Comparison of ENCODE assay signal across 8 cellular contexts in the genomic region with DNA sequence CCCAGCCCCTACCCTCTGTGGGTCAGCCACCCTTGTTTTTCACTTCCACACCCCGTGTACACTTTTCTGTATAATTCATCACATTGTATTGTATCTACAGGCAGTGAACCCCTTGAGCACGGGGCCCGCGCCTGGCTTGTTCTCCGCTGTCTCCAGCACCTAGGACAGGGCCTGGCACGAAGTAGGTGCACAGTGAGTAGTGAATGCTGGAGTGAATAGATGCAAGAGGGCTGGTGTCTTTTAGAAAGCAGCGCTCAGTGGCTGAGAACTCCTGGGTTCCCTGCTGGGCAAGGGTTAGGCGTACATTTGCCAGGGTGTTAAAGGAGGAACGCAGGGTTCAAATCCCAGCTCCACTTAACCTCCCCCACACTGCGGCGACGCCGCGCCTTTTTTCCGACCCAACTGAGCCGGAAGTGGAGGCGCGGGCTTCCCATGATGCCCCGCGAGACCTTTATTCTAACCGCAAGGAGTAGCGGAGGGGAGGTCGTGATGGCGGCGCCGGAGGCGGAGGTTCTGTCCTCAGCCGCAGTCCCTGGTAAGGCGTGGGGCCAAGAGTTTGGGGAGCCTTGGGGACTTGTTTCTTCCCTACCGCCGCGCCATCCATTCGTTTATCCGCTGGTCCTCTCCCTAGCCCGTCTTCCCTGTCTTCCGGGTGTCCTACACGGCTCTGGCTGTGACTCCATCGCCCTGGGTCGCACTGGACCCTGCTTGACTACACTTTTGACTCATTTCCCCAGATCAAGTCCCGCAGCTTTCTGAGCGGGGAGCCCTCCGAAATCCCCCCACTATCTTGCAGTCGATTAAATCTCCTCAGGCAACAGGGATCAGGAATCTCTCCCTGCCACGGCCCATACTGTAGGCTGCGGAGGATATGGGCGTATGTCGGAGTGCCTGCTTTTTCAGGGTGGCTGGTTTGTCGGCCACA. TPM values are rescaled to one million over a fixed set of nuclear protein-coding genes. Genes with fewer than 3 reads are reported as not detected.
DNase-seq lines count a peak whose midpoint lies in the region; ATAC-seq lines count a peak whose summit lies in the region.

A gene with protein sequence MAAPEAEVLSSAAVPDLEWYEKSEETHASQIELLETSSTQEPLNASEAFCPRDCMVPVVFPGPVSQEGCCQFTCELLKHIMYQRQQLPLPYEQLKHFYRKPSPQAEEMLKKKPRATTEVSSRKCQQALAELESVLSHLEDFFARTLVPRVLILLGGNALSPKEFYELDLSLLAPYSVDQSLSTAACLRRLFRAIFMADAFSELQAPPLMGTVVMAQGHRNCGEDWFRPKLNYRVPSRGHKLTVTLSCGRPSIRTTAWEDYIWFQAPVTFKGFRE (plus strand): TSS at position 454 of the 925 bp plus-strand sequence. CDS start 36 bp downstream, at position 490.

- H3K27ac Mint-ChIP-seq in CD4-positive, alpha-beta memory T cell, result peak within 1 kb of the TSS; percentile 96 to 98 (median 97)

- peak within 1 kb of the TSS; percentile 66 to 94 for H3K4me3 ChIP-seq in CD4-positive, alpha-beta memory T cell (ENCODE audit: low read length in 2 of 2)

- POLR2A ChIA-PET in CD4-positive, alpha-beta memory T cell (lab: Charles Lee; ENCODE audit: partially characterized antibody), result interaction anchor here (0.7 to 2.2 kb wide), 12 partner anchors 8 to 1183 kb away, joined by 3 to 14 read pairs (median 4); a partner anchor contains a TSS

- H3K9me3 Mint-ChIP-seq in CD4-positive, alpha-beta memory T cell, result no peaks in the 10 kb centered on the region

- peaks cover 49% of the 10 kb centered on the region for H3K4me1 ChIP-seq in CD4-positive, alpha-beta memory T cell (ENCODE audit: insufficient read depth, low read length)

- peaks cover 26 to 62% (median 41%) of the 10 kb centered on the region in 4 donors for H3K4me1 Mint-ChIP-seq in CD4-positive, alpha-beta memory T cell

- peak; percentile 69 for ATAC-seq in GM19467 (IDR thresholded peaks at IDR 0.05; ENCODE audit: unreplicated experiment)

- intact Hi-C loops in CD4-positive, alpha-beta memory T cell (cut with micrococcal nuclease), result loop anchor here (1.0 to 10.0 kb wide), 4 partner anchors 9 to 1901 kb away; a partner anchor contains a TSS

- H3K36me3 ChIP-seq in CD4-positive, alpha-beta memory T cell (ENCODE audit: insufficient read depth, low read length), result peaks cover 19% of the 10 kb centered on the region

- H3K9me3 ChIP-seq in CD4-positive, alpha-beta memory T cell (ENCODE audit: control insufficient read depth in 1 of 2, low read length in 2 of 2), result no peaks in the 10 kb centered on the region

- H3K36me3 Mint-ChIP-seq in CD4-positive, alpha-beta memory T cell, result peaks cover 16 to 31% of the 10 kb centered on the region in 2 donors

- H3K27ac ChIP-seq in CD4-positive, alpha-beta memory T cell (ENCODE audit: low read depth, low read length), result peak within 1 kb of the TSS; percentile 84

- peak; percentile 85 to 89 (median 87) for DNase-seq in CD4-positive, alpha-beta memory T cell
- peak; percentile 58 for DNase-seq in HT1080 (ENCODE audit: low read depth)
- DNase-seq in NOMO-1 (lab: John Stamatoyannopoulos, UW; ENCODE audit: unreplicated experiment in 2 of 2), result peak; percentile 69 to 70
- peak; percentile 51 to 80 for DNase-seq in activated CD8-positive, alpha-beta memory T cell treated with anti-CD3 and anti-CD28 coated beads for 1 hour (ENCODE audit: extremely low read depth in 1 of 2, low read depth in 1 of 2)
- DNase-seq in effector CD4-positive, alpha-beta T cell, result peak; percentile 81
- DNase-seq in lung microvascular endothelial cell (ENCODE audit: low read depth in 2 of 2), result peak; percentile 67
- DNase-seq in stimulated activated CD4-positive, alpha-beta T cell treated with anti-CD3 and anti-CD28 coated beads, TNF-alpha, amount 100 ng/mL, for 4 hours (ENCODE audit: low read depth in 3 of 3), result peak; percentile 70 to 79 (median 76)

- H3K27me3 Mint-ChIP-seq in CD4-positive, alpha-beta memory T cell, result no peaks in the 10 kb centered on the region

- no peaks in the 10 kb centered on the region for H3K27me3 ChIP-seq in CD4-positive, alpha-beta memory T cell (ENCODE audit: insufficient read depth, low read length)

- H3K4me3 Mint-ChIP-seq in CD4-positive, alpha-beta memory T cell, result peak within 1 kb of the TSS; percentile 93 to 100 (median 99)

- CTCF ChIA-PET in CD4-positive, alpha-beta memory T cell (lab: Charles Lee; ENCODE audit: partially characterized antibody), result interaction anchor here (1.0 to 3.0 kb wide), 4 partner anchors 11 to 439 kb away, joined by 3 to 17 read pairs (median 3); no protein-coding TSS in a partner anchor

RNA-seq across cellular contexts. Expression of the gene that starts here (rescaled TPM):
- total RNA-seq in CD4-positive, alpha-beta memory T cell, result 10 to 100 TPM; 31.7 to 33.0 TPM
- 10 to 100 TPM; 23.6 to 25.1 TPM for polyA plus RNA-seq in CD4-positive, alpha-beta memory T cell
- total RNA-seq in HT1080 (2014; rRNA removed; shearing (Covaris generic)), result 26.9 and 35.2 TPM in 2 replicates
- 19.3 and 23.9 TPM in 2 replicates for polyA plus RNA-seq in HT1080 (2015; cell fraction: cytosol; rRNA removed)
- polyA plus RNA-seq in HT1080 (2015; cell fraction: nucleus; rRNA removed), result 19.1 and 22.3 TPM in 2 replicates
- total RNA-seq in lung microvascular endothelial cell, result 18.1 and 20.8 TPM in 2 replicates

Comparison
In these comparisons a context has a peak if more than half of its experiments do, and no peak if none do; other contexts are left out.
1. Peak in every context shown above with its lines: DNase-seq, ATAC-seq, H3K4me3 ChIP-seq and H3K27ac ChIP-seq.